ENCODE assay signal across 2 cellular contexts in the genomic region with DNA sequence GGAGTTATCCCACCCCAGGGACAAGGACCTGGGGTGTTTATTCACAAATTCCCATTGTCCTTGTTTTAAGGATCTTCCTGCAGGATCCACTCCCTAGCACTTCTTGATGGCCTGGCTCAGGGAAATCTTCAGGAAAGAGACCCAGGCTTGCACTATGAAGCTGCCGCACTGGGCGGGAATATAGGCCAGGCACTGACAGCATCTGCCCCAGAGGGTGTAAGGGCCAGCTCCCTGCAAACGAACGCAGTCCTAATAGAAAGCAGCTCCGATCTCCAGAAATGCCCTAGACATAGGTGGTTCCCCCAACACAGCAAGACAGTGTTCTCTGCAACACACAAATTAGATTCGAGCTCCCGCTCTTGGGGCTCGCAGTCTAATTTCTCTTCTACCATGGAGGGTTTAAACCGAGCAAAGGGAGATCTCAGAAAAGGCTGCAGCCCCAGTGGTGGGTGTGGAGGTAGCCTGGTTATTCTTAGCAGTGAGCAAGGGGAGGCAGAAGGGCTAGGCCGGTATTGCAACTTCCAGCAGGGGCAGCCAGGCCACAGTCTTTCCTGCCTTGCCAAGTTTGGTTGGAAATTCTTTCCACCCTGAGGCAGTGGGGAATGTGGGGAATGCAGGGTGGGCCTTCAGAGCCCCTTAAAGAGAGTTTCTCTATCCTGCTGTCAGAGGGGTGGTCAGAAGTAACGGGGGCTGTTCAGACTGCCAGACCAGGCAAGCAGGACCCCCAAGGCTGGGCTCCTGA.
TF ChIP-seq lines count a peak whose summit lies in the region.

No MANE protein-coding gene starts in this region.

TF ChIP-seq in SK-N-SH, 30 proteins besides CTCF, POLR2A, EP300 and RAD21 (continued from another document):
- no peak for TF ChIP-seq PBX3 (IDR thresholded peaks at IDR 0.05)
- no peak for TF ChIP-seq NRF1 (IDR thresholded peaks at IDR 0.05; ENCODE audit: low read depth, low read length)
- TF ChIP-seq USF2 (IDR thresholded peaks at IDR 0.05; ENCODE audit: borderline replicate concordance, low read depth, low read length) = no peak

TF ChIP-seq in SK-N-SH treated with all-trans-retinoic acid at 6 μM for 48 hours, 23 proteins besides CTCF, POLR2A, EP300 and RAD21 (continued from another document):
- TF ChIP-seq ISL1 (CRISPR knock-in tag; IDR thresholded peaks at IDR 0.05) = no peak
